In genomic region chr6:118705799-118706481, GRCh38 we compare ENCODE assay signal across 8 cellular contexts. TPM values are rescaled to one million over a fixed set of nuclear protein-coding genes. Genes with fewer than 3 reads are reported as not detected.
DNase-seq lines count a peak whose midpoint lies in the region; ATAC-seq and TF ChIP-seq lines count a peak whose summit lies in the region.

No MANE protein-coding gene starts in this region.

- H3K4me1 ChIP-seq in PC-3 (ENCODE audit: insufficient read depth, low read length) (peaks cover 38% of the 10 kb centered on the region), parathyroid adenoma (peaks cover 10% of the 10 kb centered on the region), colonic mucosa (no peaks in the 10 kb centered on the region)

- ATAC-seq in HG02763 (IDR thresholded peaks at IDR 0.05; ENCODE audit: unreplicated experiment) (peak; percentile 31), PC-3 (no peak)
- ATAC-seq in effector memory CD8-positive, alpha-beta T cell (replicated peaks): peak; percentile 2

- H3K9ac ChIP-seq in PC-3 (ENCODE audit: low read length) (no peak overlapping the region), parathyroid adenoma (no peak overlapping the region), colonic mucosa (ENCODE audit: low read depth in 2 of 2, low read length in 2 of 2) (no peak overlapping the region)

- H2AFZ ChIP-seq in PC-3 (ENCODE audit: low read length) (no peak overlapping the region), parathyroid adenoma (peak overlapping the region; percentile 30)

- TF ChIP-seq CTCF in PC-3 (conservative IDR thresholded peaks at IDR 0.05; ENCODE audit: low read depth, low read length) (no peak), parathyroid adenoma (IDR thresholded peaks at IDR 0.05) (no peak), colonic mucosa (IDR thresholded peaks at IDR 0.05) (no peak)

- H3F3A ChIP-seq in PC-3 (ENCODE audit: low read length, unreplicated experiment): peaks cover 11% of the 10 kb centered on the region

- no peaks in the 10 kb centered on the region for H4K20me1 ChIP-seq in PC-3 (ENCODE audit: low read length)

- CTCF ChIA-PET in PC-3 (lab: Charles Lee): no interaction called here

- H3K36me3 Mint-ChIP-seq in effector memory CD8-positive, alpha-beta T cell (ENCODE audit: insufficient read depth): peaks cover 20% of the 10 kb centered on the region

- no TSS peak for BruUV-seq in PC-3 (replicated peaks; lab: Mats Ljungman, UMichigan)

- H3K9me2 ChIP-seq in PC-3 (replicated peaks; ENCODE audit: low read length): no peaks in the 10 kb centered on the region

- H3K79me2 ChIP-seq in PC-3 (ENCODE audit: low read length): peaks cover 15% of the 10 kb centered on the region
- no peaks in the 10 kb centered on the region for H3K79me2 ChIP-seq in parathyroid adenoma

- H3K27ac Mint-ChIP-seq in effector memory CD8-positive, alpha-beta T cell: peak overlapping the region; percentile 84 to 90

- H3K4me3 Mint-ChIP-seq in effector memory CD8-positive, alpha-beta T cell: peak overlapping the region; percentile 98 to 99

- POLR2A ChIA-PET in PC-3 (lab: Charles Lee; ENCODE audit: unreplicated experiment): no interaction called here

- peak; percentile 57 for DNase-seq in stimulated activated CD4-positive, alpha-beta T cell treated with anti-CD3 and anti-CD28 coated beads, Interleukin-15, amount 100 ng/mL, for 24 hours
- no peak for DNase-seq in stimulated activated CD4-positive, alpha-beta T cell treated with anti-CD3 and anti-CD28 coated beads, Interleukin-4, amount 100 ng/mL, for 24 hours
- DNase-seq in PC-3 (no peak), NCI-H128 (lab: John Stamatoyannopoulos, UW; ENCODE audit: unreplicated experiment) (no peak), colonic mucosa (no peak)
- peak in 1 of 3 experiments; percentile 6 for DNase-seq in effector memory CD8-positive, alpha-beta T cell

- intact Hi-C loops in PC-3 (cut with micrococcal nuclease) (no loop called here), colonic mucosa (cut with DNase I) (no loop called here)

- H3K27me3 ChIP-seq in PC-3 (ENCODE audit: low read length) (no peaks in the 10 kb centered on the region), parathyroid adenoma (ENCODE audit: control insufficient read depth, insufficient read depth, low read length) (no peaks in the 10 kb centered on the region), colonic mucosa (no peaks in the 10 kb centered on the region)

- no peaks in the 10 kb centered on the region for H3K27me3 Mint-ChIP-seq in effector memory CD8-positive, alpha-beta T cell

- no peaks in the 10 kb centered on the region for H3K36me3 ChIP-seq in PC-3 (ENCODE audit: low read depth, low read length)
- no peaks in the 10 kb centered on the region for H3K36me3 ChIP-seq in parathyroid adenoma (ENCODE audit: control insufficient read depth, insufficient read depth, low read length)
- H3K36me3 ChIP-seq in colonic mucosa: no peaks in the 10 kb centered on the region

- H3K4me1 Mint-ChIP-seq in effector memory CD8-positive, alpha-beta T cell (ENCODE audit: low read depth in 2 of 2): peaks cover 48 to 53% of the 10 kb centered on the region in 2 donors

- H3K4me2 ChIP-seq in PC-3 (ENCODE audit: low read length) (peak overlapping the region; percentile 41), parathyroid adenoma (ENCODE audit: low read length) (no peak overlapping the region)

- H3K27ac ChIP-seq in PC-3 (ENCODE audit: low read length) (no peak overlapping the region), parathyroid adenoma (no peak overlapping the region), colonic mucosa (no peak overlapping the region)

- no peaks in the 10 kb centered on the region for H3K9me3 ChIP-seq in PC-3 (ENCODE audit: low read length)
- H3K9me3 ChIP-seq in parathyroid adenoma (ENCODE audit: control insufficient read depth, low read length): no peaks in the 10 kb centered on the region
- no peaks in the 10 kb centered on the region for H3K9me3 ChIP-seq in colonic mucosa

- H3K9me3 Mint-ChIP-seq in effector memory CD8-positive, alpha-beta T cell: no peaks in the 10 kb centered on the region

- H3K4me3 ChIP-seq in PC-3 (ENCODE audit: low read length): no peak overlapping the region
- no peak overlapping the region for H3K4me3 ChIP-seq in parathyroid adenoma (ENCODE audit: low read depth, low read length)
- no peak overlapping the region for H3K4me3 ChIP-seq in colonic mucosa

RNA-seq across cellular contexts. Expression of gene CEP85L, which starts 54.5 kb away (rescaled TPM):
- total RNA-seq in PC-3 (2014; rRNA removed) (3.9 and 7.8 TPM in 2 replicates), colonic mucosa (1 to 10 TPM; 2.9 to 3.2 TPM)
